14 cellular contexts compared by ENCODE assay signal in genomic region chr18:45657357-45658335, GRCh38. TPM values are rescaled to one million over a fixed set of nuclear protein-coding genes. Genes with fewer than 3 reads are reported as not detected.
DNase-seq lines count a peak whose midpoint lies in the region; ATAC-seq and TF ChIP-seq lines count a peak whose summit lies in the region.
"Had no signal": no experiment of that assay in that cellular context is flagged by ENCODE, and none has a peak within 500 bp of the region (broad histone marks: within the 10 kb centered on the region; RNA-seq: fewer than 3 reads in every experiment).

No MANE protein-coding gene starts in this region.

- intact Hi-C loops in CD14-positive monocyte (cut with micrococcal nuclease), result no loop called here

- CTCF ChIA-PET in activated CD4-positive, alpha-beta T cell treated with anti-CD3 and anti-CD28 coated beads, Interleukin-2, amount 10 ng/mL, durations not matched to agents 7 days and 5 days (lab: Charles Lee), result interaction anchor here (0.7 to 1.5 kb wide), 3 partner anchors 10 to 223 kb away, joined by 3 to 6 read pairs (median 3); no protein-coding TSS in a partner anchor

- no peak overlapping the region for H3K4me3 ChIP-seq in fibroblast of pulmonary artery (replicated peaks; ENCODE audit: low read depth, low read length)
- H3K4me3 ChIP-seq: upper lobe of right lung had no signal

- POLR2A ChIA-PET in activated CD4-positive, alpha-beta T cell treated with anti-CD3 and anti-CD28 coated beads, Interleukin-2, amount 10 ng/mL, durations not matched to agents 7 days and 5 days (lab: Charles Lee), result interaction anchor here (0.7 to 1.0 kb wide), 2 partner anchors 31 to 235 kb away, joined by 3 to 10 read pairs; no protein-coding TSS in a partner anchor

- H3K36me3 Mint-ChIP-seq in CD14-positive monocyte (peaks cover 0 to 2% of the 10 kb centered on the region in 2 donors), HFFc6 (ENCODE audit: low read depth) (no peaks in the 10 kb centered on the region), osteocyte (ENCODE audit: unreplicated experiment) (no peaks in the 10 kb centered on the region)
- H3K36me3 Mint-ChIP-seq in activated CD4-positive, alpha-beta T cell treated with anti-CD3 and anti-CD28 coated beads, Interleukin-2, amount 10 ng/mL, durations not matched to agents 7 days and 5 days (ENCODE audit: low read depth), result no peaks in the 10 kb centered on the region
- H3K36me3 Mint-ChIP-seq: mesothelial cell of epicardium had no signal

- peak overlapping the region in 1 of 2 donors; percentile 44 for H3K4me3 Mint-ChIP-seq in CD14-positive monocyte
- no peak overlapping the region for H3K4me3 Mint-ChIP-seq in HFFc6
- peak overlapping the region; percentile 5 for H3K4me3 Mint-ChIP-seq in activated CD4-positive, alpha-beta T cell treated with anti-CD3 and anti-CD28 coated beads, Interleukin-2, amount 10 ng/mL, durations not matched to agents 7 days and 5 days
- H3K4me3 Mint-ChIP-seq in osteocyte (ENCODE audit: unreplicated experiment), result no peak overlapping the region
- H3K4me3 Mint-ChIP-seq: mesothelial cell of epicardium; T-helper 1 cell treated with Interleukin-12 subunit alpha and Interleukin-12 subunit beta and Interleukin-4 antibody, amounts not matched to agents 30 μg/mL and 1 μg/mL, for 36 hours had no signal

- H3K27ac Mint-ChIP-seq in CD14-positive monocyte (peak overlapping the region; percentile 23 to 81 (median 68)), HFFc6 (no peak overlapping the region), osteocyte (ENCODE audit: unreplicated experiment) (no peak overlapping the region)
- peak overlapping the region; percentile 68 for H3K27ac Mint-ChIP-seq in activated CD4-positive, alpha-beta T cell treated with anti-CD3 and anti-CD28 coated beads, Interleukin-2, amount 10 ng/mL, durations not matched to agents 7 days and 5 days
- H3K27ac Mint-ChIP-seq: mesothelial cell of epicardium; T-helper 1 cell treated with Interleukin-12 subunit alpha and Interleukin-12 subunit beta and Interleukin-4 antibody, amounts not matched to agents 30 μg/mL and 1 μg/mL, for 36 hours had no signal

- peaks cover 0 to 2% (median 0%) of the 10 kb centered on the region in 3 donors for H3K27me3 Mint-ChIP-seq in CD14-positive monocyte (ENCODE audit: low read depth in 3 of 3)
- H3K27me3 Mint-ChIP-seq in HFFc6 (ENCODE audit: insufficient read depth), result peaks cover 12% of the 10 kb centered on the region
- H3K27me3 Mint-ChIP-seq in activated CD4-positive, alpha-beta T cell treated with anti-CD3 and anti-CD28 coated beads, Interleukin-2, amount 10 ng/mL, durations not matched to agents 7 days and 5 days, result no peaks in the 10 kb centered on the region
- H3K27me3 Mint-ChIP-seq in osteocyte (ENCODE audit: unreplicated experiment), result peaks cover 3% of the 10 kb centered on the region

- DNase-seq in CD14-positive monocyte (ENCODE audit: low spot score), result no peak
- DNase-seq in HFFc6, result peak; percentile 24
- DNase-seq in activated CD4-positive, alpha-beta T cell treated with anti-CD3 and anti-CD28 coated beads, Interleukin-2, amount 10 ng/mL, durations not matched to agents 7 days and 5 days, result peak; percentile 73
- DNase-seq in fibroblast of pulmonary artery (ENCODE audit: low read depth), result peak; percentile 14
- no peak for DNase-seq in osteocyte (ENCODE audit: extremely low spot score, unreplicated experiment)
- DNase-seq in GOT3 (lab: John Stamatoyannopoulos, UW), result no peak
- DNase-seq: dermis blood vessel endothelial cell, hippocampal formation, NCI-H1436, upper lobe of right lung had no signal

- H3K9me3 Mint-ChIP-seq in CD14-positive monocyte (peaks cover 0 to 2% (median 0%) of the 10 kb centered on the region in 7 donors), HFFc6 (no peaks in the 10 kb centered on the region), osteocyte (ENCODE audit: unreplicated experiment) (no peaks in the 10 kb centered on the region)
- H3K9me3 Mint-ChIP-seq in activated CD4-positive, alpha-beta T cell treated with anti-CD3 and anti-CD28 coated beads, Interleukin-2, amount 10 ng/mL, durations not matched to agents 7 days and 5 days, result no peaks in the 10 kb centered on the region
- H3K9me3 Mint-ChIP-seq: mesothelial cell of epicardium; T-helper 1 cell treated with Interleukin-12 subunit alpha and Interleukin-12 subunit beta and Interleukin-4 antibody, amounts not matched to agents 30 μg/mL and 1 μg/mL, for 36 hours had no signal

- no peak for ATAC-seq in GM18498 (IDR thresholded peaks at IDR 0.05; ENCODE audit: unreplicated experiment)
- no peak for ATAC-seq in HG03342 (IDR thresholded peaks at IDR 0.05; ENCODE audit: unreplicated experiment)
- ATAC-seq: upper lobe of right lung had no signal

- H3K4me1 Mint-ChIP-seq in CD14-positive monocyte, result peaks cover 46% of the 10 kb centered on the region
- H3K4me1 Mint-ChIP-seq in HFFc6 (ENCODE audit: low read depth), result peaks cover 28% of the 10 kb centered on the region
- H3K4me1 Mint-ChIP-seq in activated CD4-positive, alpha-beta T cell treated with anti-CD3 and anti-CD28 coated beads, Interleukin-2, amount 10 ng/mL, durations not matched to agents 7 days and 5 days, result peaks cover 31% of the 10 kb centered on the region
- H3K4me1 Mint-ChIP-seq in osteocyte (ENCODE audit: unreplicated experiment), result peaks cover 10% of the 10 kb centered on the region
- H3K4me1 Mint-ChIP-seq: mesothelial cell of epicardium had no signal

- TF ChIP-seq CTCF in CD14-positive monocyte (IDR thresholded peaks at IDR 0.05) (no peak), HFFc6 (IDR thresholded peaks at IDR 0.05) (no peak), fibroblast of pulmonary artery (IDR thresholded peaks at IDR 0.05; ENCODE audit: low read length, missing control alignments) (no peak), osteocyte (IDR thresholded peaks at IDR 0.05) (no peak)

RNA-seq across cellular contexts. Expression of gene SLC14A2, which starts 42.4 kb away (rescaled TPM):
- not detected for polyA plus RNA-seq in CD14-positive monocyte
- not detected for total RNA-seq in HFFc6 (2021; fragmentation: NEBNext Ultra II Directional; extraction: Animal tissue kit (Norgen Biotek cat#: 25700))
- total RNA-seq in activated CD4-positive, alpha-beta T cell treated with anti-CD3 and anti-CD28 coated beads, Interleukin-2, amount 10 ng/mL, durations not matched to agents 7 days and 5 days, result under 1 TPM; 0.10 to 0.12 TPM
- total RNA-seq in osteocyte, result not detected in 2 replicates
- total RNA-seq: dermis blood vessel endothelial cell, upper lobe of right lung had no signal

Comparison
In these comparisons a context has a peak if more than half of its experiments do, and no peak if none do; other contexts are left out.
1. DNase-seq: peak in HFFc6 (single experiment), activated CD4-positive, alpha-beta T cell treated with anti-CD3 and anti-CD28 coated beads, Interleukin-2, amount 10 ng/mL, durations not matched to agents 7 days and 5 days (single experiment) and fibroblast of pulmonary artery (single experiment); none in CD14-positive monocyte (single experiment), osteocyte (single experiment) and GOT3 (single experiment).
2. H3K27ac Mint-ChIP-seq: peak in CD14-positive monocyte (7 of 7) and activated CD4-positive, alpha-beta T cell treated with anti-CD3 and anti-CD28 coated beads, Interleukin-2, amount 10 ng/mL, durations not matched to agents 7 days and 5 days (single experiment); none in HFFc6 (single experiment) and osteocyte (single experiment).